Comparison of ENCODE assay signal across 16 cellular contexts in the genomic region with DNA sequence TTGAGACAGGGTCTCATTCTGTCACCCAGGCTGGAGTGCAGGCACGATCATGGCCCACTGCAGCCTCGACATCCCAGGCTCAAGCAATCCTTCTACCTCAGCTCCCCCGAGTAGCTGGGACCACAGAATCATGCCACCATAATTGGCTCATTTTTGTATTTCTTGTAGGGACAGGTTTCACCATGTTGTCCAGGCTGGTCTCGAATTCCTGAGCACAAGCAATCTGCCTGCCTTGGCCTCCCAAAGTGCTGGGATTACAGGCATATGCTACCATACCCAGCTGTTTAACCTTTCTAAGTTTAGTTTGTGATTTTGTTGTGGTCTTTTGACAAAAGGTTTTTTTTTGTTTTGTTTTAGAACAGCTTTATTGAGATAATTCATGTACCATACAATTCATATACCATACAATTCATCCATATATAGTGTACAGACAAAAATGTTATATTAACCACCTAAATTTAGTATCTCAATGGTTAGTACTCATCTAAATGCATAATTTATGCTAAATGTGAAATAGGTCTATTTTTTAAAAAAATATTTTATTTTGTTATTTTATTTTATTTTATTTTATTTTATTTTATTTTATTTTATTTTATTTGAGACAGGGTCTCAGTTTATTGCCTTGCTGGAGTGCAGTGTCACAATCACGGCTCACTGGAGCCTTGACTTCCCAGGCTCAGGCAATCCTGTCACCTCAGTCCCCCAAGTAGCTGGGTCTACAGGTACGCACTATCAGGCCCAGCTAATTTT. TPM values are rescaled to one million over a fixed set of nuclear protein-coding genes. Genes with fewer than 3 reads are reported as not detected.
DNase-seq lines count a peak whose midpoint lies in the region; ATAC-seq, FAIRE-seq and TF ChIP-seq lines count a peak whose summit lies in the region.
"Had no signal": no experiment of that assay in that cellular context is flagged by ENCODE, and none has a peak within 500 bp of the region (broad histone marks: within the 10 kb centered on the region; RNA-seq: fewer than 3 reads in every experiment).

No MANE protein-coding gene starts in this region.

- H3K9me3 ChIP-seq in prostate gland = no peaks in the 10 kb centered on the region

- no peaks in the 10 kb centered on the region for H3K9me3 Mint-ChIP-seq in activated T-helper 17 cell treated with anti-CD3 and anti-CD28 coated beads, Interleukin-2, amount 50 U/mL, for 72 hours
- H3K9me3 Mint-ChIP-seq: endodermal cell had no signal

- TF ChIP-seq CTCF in prostate gland (IDR thresholded peaks at IDR 0.05) = no peak

- WGBS in prostate gland = 83% methylated on average over 6 of the region's 6 CpGs

- no peak for ATAC-seq in activated T-helper 17 cell treated with anti-CD3 and anti-CD28 coated beads, Interleukin-2, amount 50 U/mL, for 72 hours (replicated peaks)
- ATAC-seq in esophagus mucosa (no peak), HG02870 (IDR thresholded peaks at IDR 0.05; ENCODE audit: unreplicated experiment) (no peak), HG03045 (IDR thresholded peaks at IDR 0.05; ENCODE audit: unreplicated experiment) (no peak)
- ATAC-seq: activated CD8-positive, alpha-beta T cell treated with anti-CD3 and anti-CD28 coated beads, Interleukin-2, amount 10 ng/mL, durations not matched to agents 7 days and 5 days had no signal

- FAIRE-seq in A204.1 (lab: Jason Lieb, UNC) = peak; percentile 82

- H3K27me3 ChIP-seq in prostate gland (replicated peaks; ENCODE audit: insufficient read depth) = no peaks in the 10 kb centered on the region

- no peaks in the 10 kb centered on the region for H3K4me1 ChIP-seq in prostate gland (replicated peaks)
- H3K4me1 ChIP-seq: parathyroid adenoma had no signal

- DNase-seq in fibroblast of peridontal ligament (ENCODE audit: extremely low read depth) (peak; percentile 4), prostate gland (ENCODE audit: low spot score) (no peak), putamen (ENCODE audit: low spot score) (no peak)
- DNase-seq: activated CD8-positive, alpha-beta T cell treated with anti-CD3 and anti-CD28 coated beads, Interleukin-2, amount 10 ng/mL, durations not matched to agents 7 days and 5 days; activated effector memory CD4-positive, alpha-beta T cell treated with Interleukin-2 at 50 U/mL for 16 hours; COR-L47; endodermal cell; glutamatergic neuron; Kasumi-1 had no signal

- peaks cover 24% of the 10 kb centered on the region for H3K4me1 Mint-ChIP-seq in activated T-helper 17 cell treated with anti-CD3 and anti-CD28 coated beads, Interleukin-2, amount 50 U/mL, for 72 hours
- H3K4me1 Mint-ChIP-seq: endodermal cell had no signal

- H3K27ac ChIP-seq in prostate gland = peak overlapping the region; percentile 47 to 48
- H3K27ac ChIP-seq: parathyroid adenoma had no signal

- peaks cover 100% of the 10 kb centered on the region for H3K36me3 Mint-ChIP-seq in activated T-helper 17 cell treated with anti-CD3 and anti-CD28 coated beads, Interleukin-2, amount 50 U/mL, for 72 hours (ENCODE audit: low read depth)

- H3K27ac Mint-ChIP-seq in activated T-helper 17 cell treated with anti-CD3 and anti-CD28 coated beads, Interleukin-2, amount 50 U/mL, for 72 hours = peak overlapping the region; percentile 79
- H3K27ac Mint-ChIP-seq: activated CD8-positive, alpha-beta T cell treated with anti-CD3 and anti-CD28 coated beads, Interleukin-2, amount 10 ng/mL, durations not matched to agents 7 days and 5 days; endodermal cell had no signal

- H3K4me3 Mint-ChIP-seq in activated T-helper 17 cell treated with anti-CD3 and anti-CD28 coated beads, Interleukin-2, amount 50 U/mL, for 72 hours = no peak overlapping the region
- H3K4me3 Mint-ChIP-seq: activated CD8-positive, alpha-beta T cell treated with anti-CD3 and anti-CD28 coated beads, Interleukin-2, amount 10 ng/mL, durations not matched to agents 7 days and 5 days; endodermal cell had no signal

- intact Hi-C loops in prostate gland (cut with DNase I) = no loop called here

- no peak overlapping the region for H3K4me3 ChIP-seq in prostate gland

- peaks cover 0 to 2% of the 10 kb centered on the region in 2 donors for H3K36me3 ChIP-seq in prostate gland

- TF ChIP-seq POLR2A in prostate gland (IDR thresholded peaks at IDR 0.05) = no peak

- H3K27me3 Mint-ChIP-seq in activated T-helper 17 cell treated with anti-CD3 and anti-CD28 coated beads, Interleukin-2, amount 50 U/mL, for 72 hours = no peaks in the 10 kb centered on the region

RNA-seq across cellular contexts. Expression of a gene that starts 8.9 kb away (rescaled TPM):
- 10 to 100 TPM; 26.1 to 36.4 TPM for total RNA-seq in activated T-helper 17 cell treated with anti-CD3 and anti-CD28 coated beads, Interleukin-2, amount 50 U/mL, for 72 hours
- total RNA-seq in prostate gland (10 to 100 TPM; 32.8 to 57.7 TPM), esophagus mucosa (25.8 TPM)

RNA-seq across cellular contexts. Expression of a gene that starts 19.2 kb away (rescaled TPM):
- total RNA-seq in activated T-helper 17 cell treated with anti-CD3 and anti-CD28 coated beads, Interleukin-2, amount 50 U/mL, for 72 hours = under 1 TPM in 1 of 2 donors, not detected in 1; 0.50 TPM
- total RNA-seq in prostate gland (1 to 10 TPM in 1 of 2 donors, not detected in 1; 5.5 TPM), esophagus mucosa (not detected)
- total RNA-seq: activated CD8-positive, alpha-beta T cell treated with anti-CD3 and anti-CD28 coated beads, Interleukin-2, amount 10 ng/mL, durations not matched to agents 7 days and 5 days; endodermal cell; mucosa of gallbladder had no signal

RNA-seq across cellular contexts. Expression of a gene that starts 50.1 kb away (rescaled TPM):
- total RNA-seq in activated T-helper 17 cell treated with anti-CD3 and anti-CD28 coated beads, Interleukin-2, amount 50 U/mL, for 72 hours = 10 to 100 TPM in 1 of 2 donors, 1 to 10 TPM in 1; 7.5 to 18.9 TPM
- total RNA-seq in prostate gland = 10 to 100 TPM; 16.1 to 27.6 TPM
- total RNA-seq in esophagus mucosa = 0.64 TPM
